ENCODE assay signal across 8 cellular contexts in the genomic region with DNA sequence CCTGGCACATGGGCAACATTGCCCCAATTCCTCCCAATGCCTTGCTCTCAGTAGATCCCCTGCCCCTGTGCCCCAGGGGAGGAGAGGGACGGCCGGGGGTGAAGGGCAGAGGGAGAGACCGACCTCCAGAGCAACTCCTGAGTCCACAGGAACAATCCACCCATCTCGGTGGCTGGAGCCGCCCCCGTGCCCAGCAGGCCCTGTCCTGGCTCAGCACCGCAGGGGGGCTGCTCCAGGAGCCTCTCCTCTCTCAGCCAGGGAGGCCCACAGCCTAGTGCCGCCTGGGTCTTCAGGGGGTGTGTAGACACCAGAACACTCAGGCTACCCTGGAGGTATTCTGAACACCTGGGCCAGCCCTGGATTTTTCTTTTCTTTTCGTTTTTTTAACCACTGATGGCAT.
"Had no signal": no experiment of that assay in that cellular context is flagged by ENCODE, and none has a peak within 500 bp of the region (broad histone marks: within the 10 kb centered on the region; RNA-seq: fewer than 3 reads in every experiment).

No MANE protein-coding gene starts in this region.

- H3K4me2 ChIP-seq: GM23338 had no signal

- H3K4me1 ChIP-seq: HAP-1 had no signal

- H3K36me3 ChIP-seq: HAP-1 had no signal

- H2AFZ ChIP-seq: GM23248, GM23338 had no signal

- H3K4me3 Mint-ChIP-seq: GM23338, H9, HFFc6 had no signal

- DNase-seq: GM23248, GOT3, H9, HCEC 1CT, HFFc6 had no signal

- H3K9ac ChIP-seq: GM23248 had no signal

- H3K4me1 Mint-ChIP-seq: GM23338, H9 had no signal

- H3K4me3 ChIP-seq: GM23248, GM23338, HAP-1 had no signal

- H3K27ac Mint-ChIP-seq: GM23338, H9, HFFc6 had no signal

- H3K9me3 Mint-ChIP-seq: H9 had no signal

- ATAC-seq: GM23338, HCT116 had no signal

- H3K9me3 ChIP-seq: HAP-1 had no signal

- H3K27ac ChIP-seq: GM23248 had no signal
